ENCODE assay signal across 1 cellular context in the genomic region with DNA sequence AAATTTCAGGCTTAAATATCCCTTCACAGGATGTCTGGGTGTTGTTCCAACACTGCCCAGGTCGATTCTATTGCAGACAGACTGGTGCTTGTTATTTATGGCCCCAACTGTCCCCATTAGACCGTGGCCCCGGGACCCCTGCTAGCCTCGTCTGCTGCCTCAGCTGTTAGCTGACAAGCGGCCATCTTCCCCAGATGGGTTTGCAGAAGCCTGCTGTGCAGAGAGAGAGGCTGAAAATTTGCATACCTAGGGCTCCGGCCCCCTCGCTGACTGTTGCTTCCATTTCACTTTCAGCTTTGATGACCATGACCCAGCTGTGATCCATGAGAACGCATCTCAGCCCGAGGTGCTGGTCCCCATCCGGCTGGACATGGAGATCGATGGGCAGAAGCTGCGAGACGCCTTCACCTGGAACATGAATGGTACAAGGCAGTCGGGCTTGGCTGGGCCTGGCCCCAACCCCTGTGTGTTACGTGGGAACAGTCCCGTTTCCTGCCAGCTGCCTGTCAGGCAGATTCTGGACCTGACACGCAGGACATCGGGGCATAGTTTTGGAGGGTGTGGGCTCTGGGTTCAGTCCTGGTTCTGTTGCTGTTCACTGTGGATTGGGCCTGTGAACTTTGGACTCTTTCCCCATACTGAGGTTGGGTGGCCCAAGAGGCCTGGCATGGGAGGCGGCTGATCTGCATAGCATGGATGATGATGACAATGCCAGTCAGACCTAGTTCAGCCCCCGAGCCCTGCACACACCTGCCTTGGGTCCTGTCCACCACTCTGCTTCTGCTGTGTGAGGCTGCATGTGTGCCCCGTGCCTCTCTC.
A peak's percentile ranks its signal among the peaks of the same experiment; 100 is the strongest.
TF ChIP-seq lines count a peak whose summit lies in the region.

No MANE protein-coding gene starts in this region.

TF ChIP-seq in K562, 482 proteins besides CTCF, POLR2A, EP300 and RAD21:
- TF ChIP-seq STAT5B (CRISPR knock-in tag; IDR thresholded peaks at IDR 0.05) (no peak), NR2C2 (CRISPR knock-in tag; IDR thresholded peaks at IDR 0.05) (no peak), NR2C2 (tag; IDR thresholded peaks at IDR 0.05) (no peak), NCOA6 (IDR thresholded peaks at IDR 0.05) (no peak), ADNP (tag; IDR thresholded peaks at IDR 0.05) (no peak), ZNF174 (CRISPR knock-in tag; IDR thresholded peaks at IDR 0.05) (no peak), BCL6 (CRISPR knock-in tag; IDR thresholded peaks at IDR 0.05) (no peak), YY1 (IDR thresholded peaks at IDR 0.05; ENCODE audit: borderline replicate concordance in 1 of 3, control insufficient read depth in 1 of 3, extremely low read depth in 1 of 3, insufficient read depth in 3 of 3, insufficient read length in 1 of 3, insufficient replicate concordance in 2 of 3, low read depth in 1 of 3, low read length in 2 of 3) (peak in 1 of 3 experiments; percentile 40), POLR2G (IDR thresholded peaks at IDR 0.05; ENCODE audit: low read depth, low read length) (peak; percentile 19; the same call in 1 of the 2 replicates), THRA (IDR thresholded peaks at IDR 0.05) (no peak), HOMEZ (CRISPR knock-in tag; IDR thresholded peaks at IDR 0.05) (no peak), ZNF184 (CRISPR knock-in tag; IDR thresholded peaks at IDR 0.05) (no peak), NELFE (IDR thresholded peaks at IDR 0.05; ENCODE audit: insufficient read depth, insufficient read length) (no peak)
- TF ChIP-seq, protein P1, sequence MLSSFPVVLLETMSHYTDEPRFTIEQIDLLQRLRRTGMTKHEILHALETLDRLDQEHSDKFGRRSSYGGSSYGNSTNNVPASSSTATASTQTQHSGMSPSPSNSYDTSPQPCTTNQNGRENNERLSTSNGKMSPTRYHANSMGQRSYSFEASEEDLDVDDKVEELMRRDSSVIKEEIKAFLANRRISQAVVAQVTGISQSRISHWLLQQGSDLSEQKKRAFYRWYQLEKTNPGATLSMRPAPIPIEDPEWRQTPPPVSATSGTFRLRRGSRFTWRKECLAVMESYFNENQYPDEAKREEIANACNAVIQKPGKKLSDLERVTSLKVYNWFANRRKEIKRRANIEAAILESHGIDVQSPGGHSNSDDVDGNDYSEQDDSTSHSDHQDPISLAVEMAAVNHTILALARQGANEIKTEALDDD (IDR thresholded peaks at IDR 0.05): no peak
